Comparison of ENCODE assay signal across 25 cellular contexts in genomic region chr12:45254254-45254653, GRCh38. TPM values are rescaled to one million over a fixed set of nuclear protein-coding genes. Genes with fewer than 3 reads are reported as not detected.
DNase-seq lines count a peak whose midpoint lies in the region; ATAC-seq and TF ChIP-seq lines count a peak whose summit lies in the region.
"Had no signal": no experiment of that assay in that cellular context is flagged by ENCODE, and none has a peak within 500 bp of the region (broad histone marks: within the 10 kb centered on the region; RNA-seq: fewer than 3 reads in every experiment).

No MANE protein-coding gene starts in this region.

- H3F3A ChIP-seq in SK-N-SH (replicated peaks; ENCODE audit: insufficient read depth): peaks cover 15% of the 10 kb centered on the region

- H3K79me1 ChIP-seq in mesenchymal stem cell (replicated peaks; ENCODE audit: low read length, poor library complexity, severe bottlenecking): peaks cover 26% of the 10 kb centered on the region

- H3K4ac ChIP-seq in mesenchymal stem cell (ENCODE audit: low read depth in 1 of 2, low read length in 2 of 2): no peak overlapping the region

- no peaks in the 10 kb centered on the region for H4K20me1 ChIP-seq in SK-N-SH (ENCODE audit: insufficient read depth)

- H3K27me3 ChIP-seq in SK-N-SH (ENCODE audit: insufficient read depth) (no peaks in the 10 kb centered on the region), mesenchymal stem cell (ENCODE audit: control insufficient read depth in 1 of 2, insufficient read depth in 1 of 2, low read length in 2 of 2) (no peaks in the 10 kb centered on the region), subcutaneous abdominal adipose tissue (ENCODE audit: control insufficient read depth in 5 of 5, insufficient read depth in 4 of 5, low read length in 5 of 5) (no peaks in the 10 kb centered on the region)
- H3K27me3 ChIP-seq: Peyer's patch had no signal

- no peaks in the 10 kb centered on the region for H3K9me3 ChIP-seq in SK-N-SH
- no peaks in the 10 kb centered on the region for H3K9me3 ChIP-seq in T-helper 17 cell (ENCODE audit: control insufficient read depth, low read length, poor library complexity, severe bottlenecking)
- H3K9me3 ChIP-seq in mesenchymal stem cell (ENCODE audit: control insufficient read depth, low read length): no peaks in the 10 kb centered on the region
- H3K9me3 ChIP-seq in subcutaneous abdominal adipose tissue (ENCODE audit: control insufficient read depth in 5 of 5, low read length in 5 of 5): no peaks in the 10 kb centered on the region
- H3K9me3 ChIP-seq: Peyer's patch had no signal

- H3K4me3 ChIP-seq in SK-N-SH (ENCODE audit: low read depth in 2 of 2, low read length in 1 of 2) (no peak overlapping the region), mesenchymal stem cell (ENCODE audit: insufficient read depth in 1 of 2, low read depth in 1 of 2, low read length in 2 of 2) (no peak overlapping the region), subcutaneous abdominal adipose tissue (ENCODE audit: low read depth in 1 of 5, low read length in 5 of 5) (no peak overlapping the region)
- H3K4me3 ChIP-seq: Peyer's patch had no signal

- WGBS in SK-N-SH (ENCODE audit: low lambda C conversion rate): 89% methylated on average over 1 of the region's 1 CpG
- WGBS in mesenchymal stem cell: no CpG with 5 or more reads among the region's 1 CpG

- H3K23ac ChIP-seq in mesenchymal stem cell (ENCODE audit: low read length in 2 of 2): no peak overlapping the region

- ATAC-seq in SK-N-SH treated with all-trans-retinoic acid at 6 μM for 48 hours (peak; percentile 38; the same call in 2 of the 3 replicates), T-helper 17 cell (no peak), sciatic nerve (no peak)
- ATAC-seq: HepG2 had no signal

- TF ChIP-seq CTCF in SK-N-SH (IDR thresholded peaks at IDR 0.05): no peak

- H3K4me3 Mint-ChIP-seq in T-helper 17 cell: no peak overlapping the region
- H3K4me3 Mint-ChIP-seq: H9 had no signal

- H3K27me3 Mint-ChIP-seq in T-helper 17 cell: no peaks in the 10 kb centered on the region

- H2BK15ac ChIP-seq in mesenchymal stem cell (ENCODE audit: low read depth, poor library complexity, severe bottlenecking): no peak overlapping the region

- peak overlapping the region; percentile 10 for H2AK5ac ChIP-seq in mesenchymal stem cell (ENCODE audit: low read length, severe bottlenecking)

- H3K36me3 Mint-ChIP-seq in T-helper 17 cell (ENCODE audit: low read depth): peaks cover 4% of the 10 kb centered on the region

- H4K8ac ChIP-seq in mesenchymal stem cell (ENCODE audit: low read length): no peak overlapping the region

- intact Hi-C loops in sciatic nerve (cut with DNase I): no loop called here

- H3K36me3 ChIP-seq in SK-N-SH (replicated peaks in 1 of 2; ENCODE audit: control insufficient read depth in 1 of 2, insufficient read depth in 2 of 2, low read length in 1 of 2): no peaks in the 10 kb centered on the region
- H3K36me3 ChIP-seq in mesenchymal stem cell (ENCODE audit: control insufficient read depth in 1 of 2, insufficient read depth in 2 of 2, low read depth in 1 of 2, low read length in 2 of 2): no peaks in the 10 kb centered on the region
- peaks cover 0 to 5% (median 0%) of the 10 kb centered on the region in 5 donors for H3K36me3 ChIP-seq in subcutaneous abdominal adipose tissue (ENCODE audit: control insufficient read depth in 5 of 5, insufficient read depth in 5 of 5, low read length in 5 of 5)
- H3K36me3 ChIP-seq: Peyer's patch had no signal

- no peak overlapping the region for H3K9ac ChIP-seq in SK-N-SH
- no peak overlapping the region for H3K9ac ChIP-seq in mesenchymal stem cell (ENCODE audit: low read length)
- no peak overlapping the region for H3K9ac ChIP-seq in subcutaneous abdominal adipose tissue (ENCODE audit: low read length in 5 of 5)

- H3K27ac ChIP-seq in SK-N-SH (ENCODE audit: low read depth in 2 of 2, low read length in 1 of 2): peak overlapping the region in 1 of 2 experiments; percentile 12; a peak in 1 of 4 replicates
- no peak overlapping the region for H3K27ac ChIP-seq in mesenchymal stem cell (ENCODE audit: low read length, poor library complexity, severe bottlenecking)
- peak overlapping the region; percentile 6 for H3K27ac ChIP-seq in subcutaneous abdominal adipose tissue (ENCODE audit: low read depth, low read length)
- H3K27ac ChIP-seq: 22Rv1, HL-60 had no signal

- H2BK12ac ChIP-seq in mesenchymal stem cell (ENCODE audit: low read length in 2 of 2): peak overlapping the region in 1 of 2 experiments; percentile 77

- H2AFZ ChIP-seq in SK-N-SH (ENCODE audit: low read depth): no peak overlapping the region
- no peak overlapping the region for H2AFZ ChIP-seq in mesenchymal stem cell (ENCODE audit: low read depth, low read length)

- H3K79me2 ChIP-seq in SK-N-SH (ENCODE audit: insufficient read depth): peaks cover 80% of the 10 kb centered on the region

- H3K18ac ChIP-seq in mesenchymal stem cell (ENCODE audit: low read depth in 1 of 2, low read length in 2 of 2): peak overlapping the region in 1 of 2 experiments; percentile 46

- no peak for TF ChIP-seq RAD21 in SK-N-SH (IDR thresholded peaks at IDR 0.05; ENCODE audit: low read length)

- H4K91ac ChIP-seq in mesenchymal stem cell (ENCODE audit: low read length): no peak overlapping the region

- DNase-seq in SK-N-SH (no peak), T-helper 17 cell (no peak), mesenchymal stem cell (no peak), Ammon's horn (ENCODE audit: low spot score) (no peak), sciatic nerve (ENCODE audit: low spot score) (no peak), occipital lobe (lab: John Stamatoyannopoulos, UW) (no peak)
- DNase-seq: ACHN; C1 segment of cervical spinal cord; DMS53; GDM1; H9; MM.1S; NCI-H1048; NCI-H1417 treated with DMSO at 0.1 percent for 48 hours; NCI-H187; NCI-H2227 treated with DMSO at 0.1 percent for 48 hours; NCI-H510A treated with DMSO at 0.1 percent for 48 hours; NCI-H748 treated with DMSO at 0.1 percent for 48 hours; NK-92 treated with Interleukin-12 subunit alpha and Interleukin-12 subunit beta, amount 100 ng/mL, for 24 hours; Peyer's patch had no signal

- CTCF ChIA-PET in SK-N-SH (lab: Yijun Ruan, JAX): interaction anchor here (2.7 kb wide), 1 partner anchor 14 kb away, joined by 7 read pairs; no protein-coding TSS in a partner anchor

- no peak for TF ChIP-seq EP300 in SK-N-SH (IDR thresholded peaks at IDR 0.05; ENCODE audit: borderline replicate concordance in 1 of 2, low read depth in 1 of 2, low read length in 1 of 2)

- H3K4me2 ChIP-seq in SK-N-SH (no peak overlapping the region), mesenchymal stem cell (ENCODE audit: low read length, poor library complexity, severe bottlenecking) (no peak overlapping the region)

- no peaks in the 10 kb centered on the region for H3K9me2 ChIP-seq in SK-N-SH

- no peak overlapping the region for H2BK120ac ChIP-seq in mesenchymal stem cell (ENCODE audit: low read depth, low read length)

- no peak overlapping the region for H2BK5ac ChIP-seq in mesenchymal stem cell (ENCODE audit: low read depth, low read length, poor library complexity, severe bottlenecking)

- H3K27ac Mint-ChIP-seq in T-helper 17 cell: peak overlapping the region; percentile 59

- H3K4me1 ChIP-seq in SK-N-SH (ENCODE audit: control insufficient read depth in 1 of 2, insufficient read depth in 2 of 2, low read depth in 1 of 2, low read length in 1 of 2): peaks cover 0 to 16% of the 10 kb centered on the region in 2 experiments; a peak in 3 of 4 replicates
- H3K4me1 ChIP-seq in mesenchymal stem cell (ENCODE audit: control insufficient read depth, insufficient read depth, low read depth, low read length): no peaks in the 10 kb centered on the region
- H3K4me1 ChIP-seq in subcutaneous abdominal adipose tissue (ENCODE audit: control insufficient read depth in 5 of 5, insufficient read depth in 5 of 5, low read length in 5 of 5): peaks cover 0 to 25% (median 21%) of the 10 kb centered on the region in 5 donors

- H3K14ac ChIP-seq in mesenchymal stem cell (ENCODE audit: low read length in 2 of 2): no peak overlapping the region

- H3K4me1 Mint-ChIP-seq in T-helper 17 cell: peaks cover 33% of the 10 kb centered on the region

- POLR2A ChIA-PET in SK-N-SH (lab: Yijun Ruan, JAX): no interaction called here

TF ChIP-seq in SK-N-SH treated with all-trans-retinoic acid at 6 μM for 48 hours, 23 proteins besides CTCF, POLR2A, EP300 and RAD21 (continues in another document):
- TF ChIP-seq TOX (CRISPR knock-in tag; IDR thresholded peaks at IDR 0.05; ENCODE audit: borderline replicate concordance) (no peak), ZNF8 (CRISPR knock-in tag; IDR thresholded peaks at IDR 0.05) (no peak), CREB5 (CRISPR knock-in tag; IDR thresholded peaks at IDR 0.05; ENCODE audit: low read depth) (no peak)

TF ChIP-seq in SK-N-SH, 30 proteins besides CTCF, POLR2A, EP300 and RAD21 (continues in another document):
- no peak for TF ChIP-seq SMC3 (IDR thresholded peaks at IDR 0.05; ENCODE audit: low read depth, low read length)
- TF ChIP-seq SIN3A (IDR thresholded peaks at IDR 0.05; ENCODE audit: borderline replicate concordance, low read depth, low read length): no peak
- no peak for TF ChIP-seq YY1 (IDR thresholded peaks at IDR 0.05; ENCODE audit: low read depth)
- no peak for TF ChIP-seq FOXM1 (IDR thresholded peaks at IDR 0.05; ENCODE audit: low read depth)
- no peak for TF ChIP-seq FOSL2 (IDR thresholded peaks at IDR 0.05; ENCODE audit: borderline replicate concordance, low read depth)
- no peak for TF ChIP-seq EZH2phosphoT487 (IDR thresholded peaks at IDR 0.05; ENCODE audit: borderline replicate concordance, low read depth)
- no peak for TF ChIP-seq MXI1 (IDR thresholded peaks at IDR 0.05; ENCODE audit: low read depth, low read length)
- TF ChIP-seq RCOR1 (IDR thresholded peaks at IDR 0.05; ENCODE audit: low read length): no peak
- TF ChIP-seq MEF2A (IDR thresholded peaks at IDR 0.05; ENCODE audit: borderline replicate concordance, low read depth): no peak
- TF ChIP-seq USF2 (IDR thresholded peaks at IDR 0.05; ENCODE audit: borderline replicate concordance, low read depth, low read length): no peak
- TF ChIP-seq JUND (IDR thresholded peaks at IDR 0.05): no peak

RNA-seq across cellular contexts. Expression of gene ANO6, which starts 38.4 kb away (rescaled TPM):
- 20.1 and 26.7 TPM in 2 replicates for polyA plus RNA-seq in SK-N-SH (2012; rRNA removed)
- 33.7 and 34.5 TPM in 2 replicates for polyA plus RNA-seq in SK-N-SH (2012; cell fraction: cytosol; rRNA removed)
- polyA plus RNA-seq in SK-N-SH (2012; cell fraction: nucleus; rRNA removed): 11.0 and 22.7 TPM in 2 replicates
- 10 to 100 TPM; 32.2 to 69.5 TPM for total RNA-seq in T-helper 17 cell
- polyA plus RNA-seq in mesenchymal stem cell (2013, experiment 1 of 2): 51.1 TPM
- polyA plus RNA-seq in mesenchymal stem cell (2013, experiment 2 of 2): 50.0 TPM
- total RNA-seq in sciatic nerve: 50.6 TPM
- 15.3 TPM for total RNA-seq in occipital lobe
